ENCODE assay signal across 2 cellular contexts in the genomic region with DNA sequence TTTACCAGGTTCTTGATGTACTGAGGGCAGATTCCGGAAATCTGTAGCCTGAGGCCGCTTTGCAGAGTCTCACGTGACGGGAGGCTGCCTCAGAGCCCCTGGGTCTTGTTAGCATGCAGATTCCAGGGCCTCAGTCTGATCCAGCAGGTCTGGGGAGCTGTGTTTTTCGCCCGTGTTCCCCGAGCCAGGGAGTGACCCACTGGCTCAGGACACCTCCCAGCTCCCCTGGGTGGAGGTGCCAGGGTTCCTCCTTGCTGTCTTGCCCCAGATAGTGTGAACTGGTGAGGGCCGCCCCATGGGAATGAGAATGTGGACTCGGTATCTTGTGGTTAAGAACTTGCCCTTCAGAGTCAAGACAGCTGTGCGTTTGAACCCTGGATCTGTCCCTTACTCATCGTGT.
TF ChIP-seq lines count a peak whose summit lies in the region.

No MANE protein-coding gene starts in this region.

TF ChIP-seq in A549, 52 proteins besides CTCF, POLR2A, EP300 and RAD21:
- no peak for TF ChIP-seq HDAC2 (IDR thresholded peaks at IDR 0.05)
- peak; percentile 23; the same call in 1 of the 2 replicates for TF ChIP-seq HOXB5 (CRISPR knock-in tag; IDR thresholded peaks at IDR 0.05)

TF ChIP-seq in IMR-90, 13 proteins besides CTCF, POLR2A, EP300 and RAD21:
- TF ChIP-seq MAZ (IDR thresholded peaks at IDR 0.05; ENCODE audit: borderline replicate concordance, low read depth, low read length) = no peak
- TF ChIP-seq SMC3 (IDR thresholded peaks at IDR 0.05; ENCODE audit: low read depth, low read length) = no peak
- TF ChIP-seq MXI1 (IDR thresholded peaks at IDR 0.05; ENCODE audit: borderline replicate concordance, low read depth, low read length) = no peak
- no peak for TF ChIP-seq NFE2L2 (IDR thresholded peaks at IDR 0.05; ENCODE audit: low read depth, low read length)
- TF ChIP-seq CEBPB (IDR thresholded peaks at IDR 0.05; ENCODE audit: low read depth, low read length) = no peak
- no peak for TF ChIP-seq BHLHE40 (IDR thresholded peaks at IDR 0.05; ENCODE audit: low read depth, low read length)
- TF ChIP-seq, protein P1, sequence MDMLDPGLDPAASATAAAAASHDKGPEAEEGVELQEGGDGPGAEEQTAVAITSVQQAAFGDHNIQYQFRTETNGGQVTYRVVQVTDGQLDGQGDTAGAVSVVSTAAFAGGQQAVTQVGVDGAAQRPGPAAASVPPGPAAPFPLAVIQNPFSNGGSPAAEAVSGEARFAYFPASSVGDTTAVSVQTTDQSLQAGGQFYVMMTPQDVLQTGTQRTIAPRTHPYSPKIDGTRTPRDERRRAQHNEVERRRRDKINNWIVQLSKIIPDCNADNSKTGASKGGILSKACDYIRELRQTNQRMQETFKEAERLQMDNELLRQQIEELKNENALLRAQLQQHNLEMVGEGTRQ (IDR thresholded peaks at IDR 0.05; ENCODE audit: low read depth, low read length) = no peak
- TF ChIP-seq, protein P2, sequence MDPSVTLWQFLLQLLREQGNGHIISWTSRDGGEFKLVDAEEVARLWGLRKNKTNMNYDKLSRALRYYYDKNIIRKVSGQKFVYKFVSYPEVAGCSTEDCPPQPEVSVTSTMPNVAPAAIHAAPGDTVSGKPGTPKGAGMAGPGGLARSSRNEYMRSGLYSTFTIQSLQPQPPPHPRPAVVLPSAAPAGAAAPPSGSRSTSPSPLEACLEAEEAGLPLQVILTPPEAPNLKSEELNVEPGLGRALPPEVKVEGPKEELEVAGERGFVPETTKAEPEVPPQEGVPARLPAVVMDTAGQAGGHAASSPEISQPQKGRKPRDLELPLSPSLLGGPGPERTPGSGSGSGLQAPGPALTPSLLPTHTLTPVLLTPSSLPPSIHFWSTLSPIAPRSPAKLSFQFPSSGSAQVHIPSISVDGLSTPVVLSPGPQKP (IDR thresholded peaks at IDR 0.05; ENCODE audit: borderline replicate concordance, low read depth, low read length) = no peak
- TF ChIP-seq MAFK (IDR thresholded peaks at IDR 0.05; ENCODE audit: low read depth, low read length) = no peak
- TF ChIP-seq FOS (IDR thresholded peaks at IDR 0.05; ENCODE audit: low read depth, low read length) = no peak
- no peak for TF ChIP-seq RCOR1 (IDR thresholded peaks at IDR 0.05; ENCODE audit: insufficient replicate concordance, low read length)
- no peak for TF ChIP-seq CHD1 (IDR thresholded peaks at IDR 0.05; ENCODE audit: low read depth, low read length)
- TF ChIP-seq RFX5 (IDR thresholded peaks at IDR 0.05; ENCODE audit: low read depth, low read length) = no peak
TF ChIP-seq in IMR-90: peak in this region for 0.
